19 cellular contexts compared by ENCODE assay signal in genomic region chr1:200990114-200990513, GRCh38. TPM values are rescaled to one million over a fixed set of nuclear protein-coding genes. Genes with fewer than 3 reads are reported as not detected.
A peak's percentile ranks its signal among the peaks of the same experiment; 100 is the strongest.
DNase-seq lines count a peak whose midpoint lies in the region; ATAC-seq and TF ChIP-seq lines count a peak whose summit lies in the region.
"Had no signal": no experiment of that assay in that cellular context is flagged by ENCODE, and none has a peak within 500 bp of the region (broad histone marks: within the 10 kb centered on the region; RNA-seq: fewer than 3 reads in every experiment).

No MANE protein-coding gene starts in this region.

- H3K9me3 Mint-ChIP-seq in H9: no peaks in the 10 kb centered on the region
- no peaks in the 10 kb centered on the region for H3K9me3 Mint-ChIP-seq in WTC11
- H3K9me3 Mint-ChIP-seq: CD14-positive monocyte, HFFc6, IgD-negative memory B cell had no signal

- H3K79me1 ChIP-seq in H9 (ENCODE audit: insufficient read depth, low read depth, low read length, poor library complexity, severe bottlenecking): no peaks in the 10 kb centered on the region

- no peak overlapping the region for H3K14ac ChIP-seq in H9 (ENCODE audit: insufficient read depth, low read length)

- no peak overlapping the region for H2BK5ac ChIP-seq in H9 (ENCODE audit: insufficient read length, low read length)

- H4K5ac ChIP-seq in H9 (ENCODE audit: insufficient read length, low read depth, low read length): no peak overlapping the region

- H3K9me3 ChIP-seq in BLaER1 treated with 17β-estradiol and CSF1 and Interleukin-3, amounts not matched to agents 10 nM and 100 nM (replicated peaks in 1 of 11): no peaks in the 10 kb centered on the region
- H3K9me3 ChIP-seq in H9 (ENCODE audit: control insufficient read depth, low read depth, low read length) (no peaks in the 10 kb centered on the region), PC-3 (ENCODE audit: low read length) (no peaks in the 10 kb centered on the region)
- H3K9me3 ChIP-seq: BE2C, HAP-1 had no signal

- H2BK15ac ChIP-seq in H9 (ENCODE audit: low read depth, low read length): no peak overlapping the region

- peak overlapping the region in 7 of 11 experiments; percentile 15 to 61 (median 48); a peak in 12 of 22 replicates for H3K4me2 ChIP-seq in BLaER1 treated with 17β-estradiol and CSF1 and Interleukin-3, amounts not matched to agents 10 nM and 100 nM
- H3K4me2 ChIP-seq in H9 (ENCODE audit: insufficient read depth, insufficient read length, low read length) (no peak overlapping the region), PC-3 (ENCODE audit: low read length) (no peak overlapping the region)

- no CpG with 5 or more reads among the region's 9 CpGs for WGBS in H9 (ENCODE audit: extremely low coverage, insufficient read length, low lambda C conversion rate)

- H3K23ac ChIP-seq in H9 (ENCODE audit: insufficient read length, low read depth, low read length): no peak overlapping the region

- CTCF ChIA-PET in WTC11 (lab: Charles Lee) (interaction anchor here (0.6 to 5.6 kb wide), 12 partner anchors 10 to 165 kb away, joined by 3 to 46 read pairs (median 5); partner anchors contain the start of gene TMEM9), HEK293T (lab: Yijun Ruan, JAX) (no interaction called here), PC-3 (lab: Charles Lee) (interaction anchor here (0.8 kb wide), 1 partner anchor 18 kb away, joined by 4 read pairs; no protein-coding TSS in a partner anchor)

- H3K79me2 ChIP-seq in H9 (ENCODE audit: insufficient read depth, low read length) (no peaks in the 10 kb centered on the region), PC-3 (ENCODE audit: low read length) (no peaks in the 10 kb centered on the region)

- H3K9me2 ChIP-seq in PC-3 (replicated peaks; ENCODE audit: low read length): no peaks in the 10 kb centered on the region

- no peak overlapping the region for H3K4me3 ChIP-seq in BLaER1 treated with 17β-estradiol and CSF1 and Interleukin-3, amounts not matched to agents 10 nM and 100 nM
- no peak overlapping the region for H3K4me3 ChIP-seq in PC-3 (ENCODE audit: low read length)
- H3K4me3 ChIP-seq: HAP-1 had no signal

- no peak overlapping the region for H3K56ac ChIP-seq in H9 (ENCODE audit: insufficient read length, low read depth, low read length)

- H3K27me3 Mint-ChIP-seq in H9 (ENCODE audit: low read depth) (no peaks in the 10 kb centered on the region), WTC11 (ENCODE audit: low read depth) (no peaks in the 10 kb centered on the region; the same call in 1 of the 2 replicates)
- H3K27me3 Mint-ChIP-seq: CD4-positive, alpha-beta memory T cell; IgD-negative memory B cell had no signal

- H2BK20ac ChIP-seq in H9 (ENCODE audit: low read depth, low read length, poor library complexity, severe bottlenecking): no peak overlapping the region

- 0 out of 3 replicates have a peak, but pooled peaks have one; percentile 25 for TF ChIP-seq CTCF in H9 (conservative IDR thresholded peaks at IDR 0.05)
- TF ChIP-seq CTCF in WTC11 (IDR thresholded peaks at IDR 0.05): no peak
- no peak for TF ChIP-seq CTCF in PC-3 (conservative IDR thresholded peaks at IDR 0.05; ENCODE audit: low read depth, low read length)

- peaks cover 0 to 74% (median 32%) of the 10 kb centered on the region in 11 experiments; a peak in 16 of 22 replicates for H4K20me1 ChIP-seq in BLaER1 treated with 17β-estradiol and CSF1 and Interleukin-3, amounts not matched to agents 10 nM and 100 nM
- no peaks in the 10 kb centered on the region for H4K20me1 ChIP-seq in H9 (ENCODE audit: control insufficient read depth, insufficient read depth, insufficient read length)
- H4K20me1 ChIP-seq in PC-3 (ENCODE audit: low read length): no peaks in the 10 kb centered on the region

- peak; percentile 52 for ATAC-seq in WTC11
- ATAC-seq in HG02763 (IDR thresholded peaks at IDR 0.05; ENCODE audit: unreplicated experiment): no peak
- ATAC-seq in PC-3: no peak
- ATAC-seq: HepG2 had no signal

- peak overlapping the region in 2 of 11 experiments; percentile 5 to 16; a peak in 1 of 22 replicates for H3K9ac ChIP-seq in BLaER1 treated with 17β-estradiol and CSF1 and Interleukin-3, amounts not matched to agents 10 nM and 100 nM
- H3K9ac ChIP-seq in H9 (ENCODE audit: extremely low read depth, insufficient read length, low read length) (no peak overlapping the region), PC-3 (ENCODE audit: low read length) (no peak overlapping the region)

- H2BK120ac ChIP-seq in H9 (ENCODE audit: low read depth, low read length, poor library complexity, severe bottlenecking): no peak overlapping the region

- peaks cover 0 to 31% (median 19%) of the 10 kb centered on the region in 10 experiments; a peak in 15 of 20 replicates for H3K4me1 ChIP-seq in BLaER1 treated with 17β-estradiol and CSF1 and Interleukin-3, amounts not matched to agents 10 nM and 100 nM
- no peaks in the 10 kb centered on the region for H3K4me1 ChIP-seq in H9 (ENCODE audit: insufficient read depth, low read length)
- H3K4me1 ChIP-seq in PC-3 (ENCODE audit: insufficient read depth, low read length): no peaks in the 10 kb centered on the region
- H3K4me1 ChIP-seq: BE2C, HAP-1 had no signal

- no peaks in the 10 kb centered on the region for H3F3A ChIP-seq in PC-3 (ENCODE audit: low read length, unreplicated experiment)

- H3K4me1 Mint-ChIP-seq in H9 (no peaks in the 10 kb centered on the region), WTC11 (no peaks in the 10 kb centered on the region)
- H3K4me1 Mint-ChIP-seq: CD4-positive, alpha-beta memory T cell had no signal

- H4K91ac ChIP-seq in H9 (ENCODE audit: insufficient read length, low read depth, low read length): no peak overlapping the region

- no peak overlapping the region for H2BK12ac ChIP-seq in H9 (ENCODE audit: insufficient read length, low read depth, low read length)

- no peak overlapping the region for H3T11ph ChIP-seq in H9 (ENCODE audit: low read length)

- intact Hi-C loops in PC-3 (cut with micrococcal nuclease): no loop called here

- no peak overlapping the region for H3K4me3 Mint-ChIP-seq in H9
- no peak overlapping the region for H3K4me3 Mint-ChIP-seq in WTC11
- H3K4me3 Mint-ChIP-seq: CD14-positive monocyte; CD4-positive, alpha-beta memory T cell; HFFc6; IgD-negative memory B cell had no signal

- no peak overlapping the region for H2AK5ac ChIP-seq in H9 (ENCODE audit: insufficient read length, low read length)

- H3K18ac ChIP-seq in H9 (ENCODE audit: insufficient read length, low read depth, low read length): no peak overlapping the region

- no peak overlapping the region for H4K8ac ChIP-seq in H9 (replicated peaks; ENCODE audit: insufficient read length, low read depth, low read length)

- no peaks in the 10 kb centered on the region for H3K27me3 ChIP-seq in BLaER1 treated with 17β-estradiol and CSF1 and Interleukin-3, amounts not matched to agents 10 nM and 100 nM
- H3K27me3 ChIP-seq in H9 (ENCODE audit: insufficient read depth, low read length) (no peaks in the 10 kb centered on the region), PC-3 (ENCODE audit: low read length) (peaks cover 44% of the 10 kb centered on the region)

- H3K23me2 ChIP-seq in H9 (ENCODE audit: insufficient read length, low read depth, low read length, poor library complexity, severe bottlenecking): no peaks in the 10 kb centered on the region

- H3K36me3 ChIP-seq in BLaER1 treated with 17β-estradiol and CSF1 and Interleukin-3, amounts not matched to agents 10 nM and 100 nM: peaks cover 81 to 97% (median 95%) of the 10 kb centered on the region in 11 experiments
- H3K36me3 ChIP-seq in PC-3 (ENCODE audit: low read depth, low read length): no peaks in the 10 kb centered on the region
- H3K36me3 ChIP-seq: BE2C, HAP-1 had no signal

- no TSS peak for BruUV-seq in PC-3 (replicated peaks; lab: Mats Ljungman, UMichigan)

- H3K27ac Mint-ChIP-seq in H9 (0 out of 7 replicates have a peak overlapping the region, but pooled peaks of 1 of the 3 experiments have one; percentile 44), WTC11 (no peak overlapping the region)
- H3K27ac Mint-ChIP-seq: HFFc6, IgD-negative memory B cell had no signal

- H3K36me3 Mint-ChIP-seq in H9 (ENCODE audit: insufficient read depth in 1 of 3, low read depth in 3 of 3) (peaks cover 23 to 36% (median 23%) of the 10 kb centered on the region in 3 experiments; a peak in 6 of 7 replicates), WTC11 (peaks cover 10% of the 10 kb centered on the region)
- H3K36me3 Mint-ChIP-seq: IgD-negative memory B cell had no signal

- H2AFZ ChIP-seq in H9 (ENCODE audit: low read length) (no peak overlapping the region), PC-3 (ENCODE audit: low read length) (no peak overlapping the region)

- POLR2A ChIA-PET in WTC11 (lab: Charles Lee) (no interaction called here), HEK293T (lab: Yijun Ruan, JAX) (no interaction called here), PC-3 (lab: Charles Lee; ENCODE audit: unreplicated experiment) (no interaction called here)

- DNase-seq in H9 (no peak), WTC11 (ENCODE audit: low spot score) (no peak), HEK293T (ENCODE audit: extremely low spot score) (no peak), PC-3 (no peak)
- DNase-seq: ACHN; BE2C; CD4-positive, alpha-beta memory T cell; DMS153; DMS79; GDM1; GOT3; HFFc6; KBM-7 had no signal

- no peak overlapping the region for H3K27ac ChIP-seq in BLaER1 treated with 17β-estradiol and CSF1 and Interleukin-3, amounts not matched to agents 10 nM and 100 nM
- H3K27ac ChIP-seq in H9 (ENCODE audit: insufficient read length, low read depth, low read length): no peak overlapping the region
- no peak overlapping the region for H3K27ac ChIP-seq in PC-3 (ENCODE audit: low read length)

- no peak overlapping the region for H3K4ac ChIP-seq in H9 (ENCODE audit: low read depth, low read length)

TF ChIP-seq in WTC11, 78 proteins besides CTCF, POLR2A, EP300 and RAD21:
- TF ChIP-seq NR2C2 (CRISPR knock-in tag; IDR thresholded peaks at IDR 0.05) (no peak), TEAD4 (CRISPR knock-in tag; IDR thresholded peaks at IDR 0.05) (no peak), NR3C1 (CRISPR knock-in tag; conservative IDR thresholded peaks at IDR 0.05; ENCODE audit: low read depth) (no peak), CBFB (CRISPR knock-in tag; IDR thresholded peaks at IDR 0.05; ENCODE audit: low read depth) (no peak), JUN (CRISPR knock-in tag; IDR thresholded peaks at IDR 0.05) (no peak), ATF1 (CRISPR knock-in tag; IDR thresholded peaks at IDR 0.05) (no peak), MYBL2 (CRISPR knock-in tag; IDR thresholded peaks at IDR 0.05) (no peak)

TF ChIP-seq in HEK293T, 16 proteins besides CTCF, POLR2A, EP300 and RAD21:
- TF ChIP-seq NFRKB (IDR thresholded peaks at IDR 0.05): no peak
- no peak for TF ChIP-seq SUZ12 (IDR thresholded peaks at IDR 0.05)
- TF ChIP-seq ELF4 (IDR thresholded peaks at IDR 0.05): no peak
- no peak for TF ChIP-seq L3MBTL2 (conservative IDR thresholded peaks at IDR 0.05)
- TF ChIP-seq ZNF384 (IDR thresholded peaks at IDR 0.05): no peak
TF ChIP-seq in HEK293T: peak in this region for 0.

RNA-seq across cellular contexts. Expression of gene KIF21B, which starts 33.4 kb away (rescaled TPM):
- total RNA-seq in H9 (2021) (7.0 and 7.5 TPM in 2 replicates), WTC11 (2021) (17.8 to 19.4 TPM (median 18.0 TPM) in 3 replicates), PC-3 (2014; rRNA removed) (0.46 and 0.66 TPM in 2 replicates)
- total RNA-seq: HFFc6 had no signal

Comparison
In these comparisons a context has a peak if more than half of its experiments do, and no peak if none do; other contexts are left out.
1. H3K4me2 ChIP-seq: peak in BLaER1 treated with 17β-estradiol and CSF1 and Interleukin-3, amounts not matched to agents 10 nM and 100 nM (7 of 11); none in H9 (single experiment) and PC-3 (single experiment).